21 cellular contexts compared by ENCODE assay signal in the genomic region with DNA sequence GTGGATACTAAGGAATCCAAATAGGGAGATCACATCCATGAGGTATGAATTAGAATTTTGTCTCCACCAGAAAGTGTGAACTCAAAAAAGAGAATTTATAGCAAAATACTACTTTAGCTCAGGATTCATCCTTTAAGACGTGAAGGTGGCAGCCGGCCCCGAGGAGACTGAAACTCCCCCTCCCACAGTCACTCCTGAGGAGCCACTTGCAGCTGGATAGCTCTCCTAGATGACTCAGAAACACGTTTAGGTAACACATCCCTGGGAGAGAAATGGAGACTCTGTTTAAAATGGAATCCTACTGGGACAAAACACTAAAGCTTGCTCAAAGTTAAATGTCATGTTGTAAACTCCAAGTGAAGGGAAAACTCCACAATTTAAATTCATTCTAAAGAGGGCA.
"Had no signal": no experiment of that assay in that cellular context is flagged by ENCODE, and none has a peak within 500 bp of the region (broad histone marks: within the 10 kb centered on the region; RNA-seq: fewer than 3 reads in every experiment).

No MANE protein-coding gene starts in this region.

- H3K9me3 ChIP-seq: heart left ventricle, neutrophil, right atrium auricular region, stomach, suprapubic skin, thyroid gland, upper lobe of left lung, vagina had no signal

- FAIRE-seq: small intestine had no signal

- H3K27ac ChIP-seq: coronary artery, neutrophil, right atrium auricular region, suprapubic skin, thyroid gland, upper lobe of left lung had no signal

- H3K27me3 ChIP-seq: heart left ventricle, neutrophil, right atrium auricular region, stomach, suprapubic skin, thyroid gland, upper lobe of left lung, vagina had no signal

- H3K36me3 Mint-ChIP-seq: naive thymus-derived CD4-positive, alpha-beta T cell had no signal

- H3K4me3 ChIP-seq: coronary artery, heart left ventricle, lung, right atrium auricular region, stomach, suprapubic skin, thyroid gland, upper lobe of left lung, vagina had no signal

- H3K4me3 Mint-ChIP-seq: endodermal cell; naive thymus-derived CD4-positive, alpha-beta T cell had no signal

- DNase-seq: effector CD4-positive, alpha-beta T cell; endodermal cell; foreskin melanocyte; heart left ventricle; hippocampal formation; left colon; left ventricle myocardium superior; mesenchymal stem cell; naive thymus-derived CD4-positive, alpha-beta T cell; small intestine; stimulated activated CD4-positive, alpha-beta T cell treated with anti-CD3 and anti-CD28 coated beads, Interleukin-12 subunit alpha, Interleukin-12 subunit beta, amount 100 ng/mL, for 4 hours; stimulated activated naive CD4-positive, alpha-beta T cell; stomach; thyroid gland; upper lobe of left lung had no signal

- H3K27me3 Mint-ChIP-seq: naive thymus-derived CD4-positive, alpha-beta T cell had no signal

- H3K36me3 ChIP-seq: suprapubic skin, thyroid gland, vagina had no signal

- ATAC-seq: heart left ventricle; left colon; left ventricle myocardium superior; naive thymus-derived CD4-positive, alpha-beta T cell had no signal
